ENCODE assay signal across 1 cellular context in the genomic region with DNA sequence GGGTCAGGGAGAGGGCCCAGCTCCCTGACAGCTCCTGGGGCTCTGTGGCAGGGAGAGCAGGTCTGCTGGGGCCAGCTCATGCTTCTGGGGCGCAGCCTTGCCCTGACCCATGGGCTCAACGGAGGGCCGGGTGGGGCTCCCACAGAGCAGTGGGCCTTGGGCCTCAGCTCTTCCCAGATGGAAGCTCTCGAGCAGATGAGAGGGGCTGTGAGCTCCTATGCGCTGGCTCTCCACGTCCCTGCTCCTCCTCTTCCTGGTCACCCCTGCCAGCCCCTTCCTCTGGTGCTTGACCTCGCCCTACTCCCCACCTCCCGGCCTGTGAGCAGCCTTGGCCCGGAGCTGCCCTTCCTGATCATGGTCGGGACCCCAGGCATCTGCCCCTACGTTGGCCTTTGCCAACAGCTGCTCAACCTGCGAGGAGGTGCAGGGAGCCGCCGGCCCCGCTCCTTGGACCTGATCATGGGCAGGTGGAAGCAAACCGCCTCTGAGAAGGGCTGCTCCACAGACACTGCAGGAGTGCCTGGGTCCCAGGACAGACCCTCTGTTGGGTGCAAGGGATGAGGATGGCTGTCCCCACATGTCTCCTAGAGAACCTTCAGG.
TF ChIP-seq lines count a peak whose summit lies in the region.

No MANE protein-coding gene starts in this region.

TF ChIP-seq in GM12878, 131 proteins besides CTCF, POLR2A, EP300 and RAD21:
- TF ChIP-seq RELA (IDR thresholded peaks at IDR 0.05; ENCODE audit: borderline replicate concordance, partially characterized antibody), result no peak
- TF ChIP-seq SMARCA5 (IDR thresholded peaks at IDR 0.05), result 0 out of 2 replicates have a peak, but pooled peaks have one; percentile 6
